Comparison of ENCODE assay signal across 8 cellular contexts in the genomic region with DNA sequence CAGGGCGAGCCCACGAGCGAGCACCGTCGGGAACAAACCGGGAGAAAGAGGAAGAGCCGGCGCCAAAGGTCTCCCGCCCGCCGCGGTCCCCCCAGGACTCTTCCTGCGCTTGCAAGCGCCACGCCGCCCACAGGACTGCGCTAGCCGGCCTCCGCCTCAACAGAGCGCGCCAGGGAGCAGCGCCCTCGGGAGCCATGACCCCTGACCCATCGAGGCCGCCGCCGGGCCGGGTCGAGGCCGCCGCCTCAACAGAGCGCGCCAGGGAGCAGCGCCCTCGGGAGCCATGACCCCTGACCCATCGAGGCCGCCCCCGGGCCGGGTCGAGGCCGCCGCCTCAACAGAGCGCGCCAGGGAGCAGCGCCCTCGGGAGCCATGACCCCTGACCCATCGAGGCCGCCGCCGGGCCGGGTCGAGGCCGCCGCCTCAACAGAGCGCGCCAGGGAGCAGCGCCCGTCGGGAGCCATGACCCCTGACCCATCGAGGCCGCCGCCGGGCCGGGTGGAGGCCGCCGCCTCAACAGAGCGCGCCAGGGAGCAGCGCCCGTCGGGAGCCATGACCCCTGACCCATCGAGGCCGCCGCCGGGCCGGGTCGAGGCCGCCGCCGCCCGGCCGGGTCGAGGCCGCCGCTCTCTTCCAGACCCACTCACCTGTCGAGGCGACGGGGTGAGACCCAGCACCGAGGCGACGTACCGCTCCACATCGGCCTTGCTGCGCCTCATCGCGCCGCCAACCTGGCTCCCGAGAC. TPM values are rescaled to one million over a fixed set of nuclear protein-coding genes. Genes with fewer than 3 reads are reported as not detected.
DNase-seq lines count a peak whose midpoint lies in the region; ATAC-seq, FAIRE-seq and TF ChIP-seq lines count a peak whose summit lies in the region.
"Not testable (repeated sequence)": the region's sequence is repeated elsewhere in the genome, so short reads cannot be mapped to it uniquely, and the experiment has no call there.

No MANE protein-coding gene starts in this region.

- DNase-seq in AG10803 (ENCODE audit: low read depth); GM12878 (ENCODE audit: low read depth, low spot score): not testable (repeated sequence)
- peak; percentile 39 for DNase-seq in activated B cell treated with CpG ODN at 0.5 μM for 24 hours
- DNase-seq in stimulated activated CD4-positive, alpha-beta T cell treated with anti-CD3 and anti-CD28 coated beads, Interleukin-1b, Interleukin-23, amount 100 ng/mL, for 48 hours: peak; percentile 34

- TF ChIP-seq EP300 in GM12878 (IDR thresholded peaks at IDR 0.05; ENCODE audit: borderline replicate concordance in 1 of 2, control insufficient read depth in 1 of 2, low read depth in 2 of 2, low read length in 2 of 2); gastroesophageal sphincter (IDR thresholded peaks at IDR 0.05): not testable (repeated sequence)

- RAD21 ChIA-PET in GM12878 (lab: Charles Lee; ENCODE audit: unreplicated experiment): interaction anchor here (0.6 to 1.0 kb wide), 6 partner anchors 173 to 533 kb away, joined by 3 to 10 read pairs (median 3); a partner anchor contains a TSS

- in situ Hi-C loops in GM12878 (cut with MboI): not testable (repeated sequence)

- not testable (repeated sequence) for H3K9me3 ChIP-seq in GM12878 (replicated peaks; ENCODE audit: control insufficient read depth, insufficient read depth, low read length); gastroesophageal sphincter; mononuclear cell (ENCODE audit: low read depth, low read length)

- SMC1A ChIA-PET in GM12878 (lab: Charles Lee; ENCODE audit: uncharacterized antibody, unreplicated experiment): interaction anchor here (1.0 kb wide), 1 partner anchor 173 kb away, joined by 4 read pairs; no protein-coding TSS in a partner anchor

- not testable (repeated sequence) for FAIRE-seq in GM12878 (lab: Jason Lieb, UNC)

- intact Hi-C loops in activated B cell treated with CpG ODN at 0.5 μM for 24 hours (cut with micrococcal nuclease): not testable (repeated sequence)
- intact Hi-C loops in GM12878 (cut with micrococcal nuclease; ENCODE audit: unreplicated experiment): loop anchor here (5.0 to 10.0 kb wide), 3 partner anchors 156 to 548 kb away; a partner anchor contains a TSS

- peak overlapping the region; percentile 23; the same call in 1 of the 2 replicates for H2AFZ ChIP-seq in GM12878 (ENCODE audit: control insufficient read depth, low read depth, low read length)

- TF ChIP-seq CTCF in AG10803 (conservative IDR thresholded peaks at IDR 0.05; ENCODE audit: low read length); activated B cell treated with CpG ODN at 0.5 μM for 24 hours (IDR thresholded peaks at IDR 0.05); GM12878 (IDR thresholded peaks at IDR 0.05 in 2 of 3, conservative IDR thresholded peaks at IDR 0.05 in 1 of 3; ENCODE audit: control insufficient read depth in 2 of 3, extremely low read depth in 1 of 3, insufficient read depth in 1 of 3, low read depth in 3 of 3, low read length in 3 of 3): not testable (repeated sequence)
- TF ChIP-seq CTCF in gastroesophageal sphincter (IDR thresholded peaks at IDR 0.05): peak in 1 of 4 experiments; percentile 10

- not testable (repeated sequence) for H3K9me3 Mint-ChIP-seq in activated B cell treated with CpG ODN at 0.5 μM for 24 hours

- not testable (repeated sequence) for H3K36me3 Mint-ChIP-seq in activated B cell treated with CpG ODN at 0.5 μM for 24 hours (ENCODE audit: low read depth)

- not testable (repeated sequence) for H3K27me3 Mint-ChIP-seq in activated B cell treated with CpG ODN at 0.5 μM for 24 hours

- H3K4me1 ChIP-seq in GM12878 (ENCODE audit: control insufficient read depth, insufficient read depth, low read length); mononuclear cell (ENCODE audit: insufficient read depth, low read length): not testable (repeated sequence)
- peaks cover 0 to 20% (median 3%) of the 10 kb centered on the region in 3 donors for H3K4me1 ChIP-seq in gastroesophageal sphincter

- not testable (repeated sequence) for H4K20me1 ChIP-seq in GM12878 (ENCODE audit: control insufficient read depth, insufficient read depth)

- H3K4me2 ChIP-seq in GM12878 (ENCODE audit: control insufficient read depth, insufficient read depth): not testable (repeated sequence)

- not testable (repeated sequence) for H3K36me3 ChIP-seq in GM12878 (ENCODE audit: control insufficient read depth in 2 of 2, insufficient read depth in 2 of 2, low read length in 1 of 2); gastroesophageal sphincter

- not testable (repeated sequence) for H3K79me2 ChIP-seq in GM12878 (ENCODE audit: control insufficient read depth, insufficient read depth, low read length)

- H3K27ac Mint-ChIP-seq in activated B cell treated with CpG ODN at 0.5 μM for 24 hours: peak overlapping the region; percentile 63

- TF ChIP-seq RAD21 in GM12878 (IDR thresholded peaks at IDR 0.05; ENCODE audit: insufficient read depth, low read depth, low read length): not testable (repeated sequence)

- H3K4me1 Mint-ChIP-seq in activated B cell treated with CpG ODN at 0.5 μM for 24 hours: not testable (repeated sequence)

- H3K4me3 ChIP-seq in AG10803 (ENCODE audit: low read length) (peak overlapping the region; percentile 42), GM12878 (peak overlapping the region; percentile 64; the same call in 1 of the 2 replicates), gastroesophageal sphincter (peak overlapping the region; percentile 67 to 84), mononuclear cell (ENCODE audit: low read length) (peak overlapping the region; percentile 31)

- POLR2A ChIA-PET in activated B cell treated with CpG ODN at 0.5 μM for 24 hours (lab: Charles Lee) (interaction anchor here (0.6 to 0.7 kb wide), 8 partner anchors 65 to 384 kb away, joined by 3 to 10 read pairs (median 5); no protein-coding TSS in a partner anchor), GM12878 (lab: Charles Lee) (interaction anchor here (0.6 kb wide), 2 partner anchors 301 to 354 kb away, joined by 4 to 5 read pairs; no protein-coding TSS in a partner anchor)

- ATAC-seq in GM19438 (IDR thresholded peaks at IDR 0.05; ENCODE audit: low read depth, unreplicated experiment) (peak; percentile 38), HG03103 (IDR thresholded peaks at IDR 0.05; ENCODE audit: low read depth, unreplicated experiment) (peak; percentile 30), activated B cell treated with CpG ODN at 0.5 μM for 24 hours (ENCODE audit: low read depth) (peak; percentile 54), GM12878 (peak; percentile 72; the same call in 2 of the 3 replicates), gastroesophageal sphincter (peak; percentile 71)

- not testable (repeated sequence) for H3K27me3 ChIP-seq in GM12878 (replicated peaks in 1 of 2; ENCODE audit: control insufficient read depth in 2 of 2, insufficient read depth in 2 of 2, low read length in 1 of 2); mononuclear cell (ENCODE audit: insufficient read depth, low read length)
- peaks cover 15% of the 10 kb centered on the region for H3K27me3 ChIP-seq in gastroesophageal sphincter

- 4% methylated on average over 46 of the region's 98 CpGs for WGBS in GM12878 (ENCODE audit: insufficient coverage, insufficient replicate concordance, low lambda C conversion rate, missing lambda C conversion rate)
- no CpG with 5 or more reads among the region's 98 CpGs for WGBS in gastroesophageal sphincter (ENCODE audit: low coverage in 1 of 2), 2 donors

- BruUV-seq in GM12878 (replicated peaks; lab: Mats Ljungman, UMichigan): not testable (repeated sequence)

- H3K27ac ChIP-seq in GM12878 (ENCODE audit: control insufficient read depth, insufficient read depth): not testable (repeated sequence)
- H3K27ac ChIP-seq in gastroesophageal sphincter: peak overlapping the region; percentile 81 to 94 (median 90)

- peak; percentile 49; the same call in 1 of the 2 replicates for TF ChIP-seq POLR2A in GM12878 (IDR thresholded peaks at IDR 0.05; ENCODE audit: low read depth, low read length)
- TF ChIP-seq POLR2A in gastroesophageal sphincter (IDR thresholded peaks at IDR 0.05): peak in 1 of 2 donors; percentile 27

- H3K4me3 Mint-ChIP-seq in activated B cell treated with CpG ODN at 0.5 μM for 24 hours: peak overlapping the region; percentile 82

- not testable (repeated sequence) for H3K9ac ChIP-seq in GM12878 (ENCODE audit: control insufficient read depth, insufficient read depth, low read length)

- CTCF ChIA-PET in activated B cell treated with CpG ODN at 0.5 μM for 24 hours (lab: Charles Lee): interaction anchor here (1.0 kb wide), 1 partner anchor 311 kb away, joined by 3 read pairs; no protein-coding TSS in a partner anchor
- CTCF ChIA-PET in GM12878 (lab: Yijun Ruan, JAX): interaction anchor here (0.9 to 1.6 kb wide), 4 partner anchors 173 to 546 kb away, joined by 3 to 8 read pairs (median 6); no protein-coding TSS in a partner anchor

RNA-seq across cellular contexts. Expression of a gene that starts 0.5 kb away (rescaled TPM):
- 16.4 and 26.6 TPM in 2 replicates for total RNA-seq in activated B cell treated with CpG ODN at 0.5 μM for 24 hours
- 121 TPM in 2 replicates for total RNA-seq in GM12878 (2013; cell fraction: nucleolus; rRNA removed)
- 6.4 and 7.4 TPM in 2 replicates for total RNA-seq in GM12878 (2014; rRNA removed)
- 9.6 and 11.1 TPM in 2 replicates for total RNA-seq in GM12878 (2014; rRNA removed; fragmentation: Illumina TruSeq; extraction: Trizol)
- 6.5 and 7.3 TPM in 2 replicates for total RNA-seq in GM12878 (2021)
- 1.0 TPM for polyA plus RNA-seq in GM12878 (2011; ENCODE audit: low read depth)
- polyA plus RNA-seq in GM12878 (2011; rRNA removed): 2.2 and 3.1 TPM in 2 replicates
- polyA plus RNA-seq in GM12878 (2011; cell fraction: cytosol; rRNA removed): 0.43 and 0.52 TPM in 2 replicates
- 2.3 and 3.2 TPM in 2 replicates for polyA plus RNA-seq in GM12878 (2011; cell fraction: nucleus; rRNA removed)
- 1.8 TPM in 2 replicates for polyA plus RNA-seq in GM12878 (2012)
- polyA plus RNA-seq in GM12878 (2014; fragmentation: Illumina TruSeq; extraction: Trizol): 6.1 and 8.6 TPM in 2 replicates
- polyA plus RNA-seq in GM12878 (2014; fragmentation: Nextera tagmentation; extraction: Ambion mirVana): under 1 TPM; 0.24 to 0.40 TPM
- 3.5 and 3.6 TPM in 2 replicates for polyA plus RNA-seq in GM12878 (2014; rRNA removed)
- 1 to 10 TPM; 4.2 to 4.3 TPM for polyA plus RNA-seq in GM12878 (2016; fragmentation: Nextera tagmentation; extraction: Ambion mirVana)
- polyA minus RNA-seq in GM12878 (2011; rRNA and poly(A)+ RNA removed): 6.1 and 7.8 TPM in 2 replicates
- polyA minus RNA-seq in GM12878 (2011; cell fraction: cytosol; rRNA and poly(A)+ RNA removed): 1.5 and 1.6 TPM in 2 replicates
- 3.7 and 6.6 TPM in 2 replicates for polyA minus RNA-seq in GM12878 (2011; cell fraction: nucleus; rRNA and poly(A)+ RNA removed)
- total RNA-seq in gastroesophageal sphincter: 10 to 100 TPM; 15.9 to 38.4 (median 18.3) TPM
- total RNA-seq in mononuclear cell: 96.6 TPM

RNA-seq across cellular contexts. Expression of a gene that starts 49.0 kb away (rescaled TPM):
- total RNA-seq in activated B cell treated with CpG ODN at 0.5 μM for 24 hours (16.0 and 20.8 TPM in 2 replicates), GM12878 (2014; rRNA removed) (16.6 and 16.7 TPM in 2 replicates), GM12878 (2014; rRNA removed; fragmentation: Illumina TruSeq; extraction: Trizol) (21.1 and 21.8 TPM in 2 replicates), GM12878 (2021) (24.1 and 27.1 TPM in 2 replicates), gastroesophageal sphincter (10 to 100 TPM; 19.3 to 33.8 (median 24.9) TPM), mononuclear cell (11.0 TPM)
- total RNA-seq in GM12878 (2013; cell fraction: nucleolus; rRNA removed): 28.7 and 29.4 TPM in 2 replicates
- polyA plus RNA-seq in GM12878 (2011; ENCODE audit: low read depth): 4.6 TPM
- polyA plus RNA-seq in GM12878 (2011; rRNA removed) (17.4 and 19.9 TPM in 2 replicates), GM12878 (2014; fragmentation: Illumina TruSeq; extraction: Trizol) (23.0 and 24.7 TPM in 2 replicates), GM12878 (2014; fragmentation: Nextera tagmentation; extraction: Ambion mirVana) (1 to 10 TPM; 3.9 to 4.8 TPM), GM12878 (2014; rRNA removed) (15.2 and 15.5 TPM in 2 replicates), GM12878 (2016; fragmentation: Nextera tagmentation; extraction: Ambion mirVana) (1 to 10 TPM; 5.0 to 5.2 TPM)
- 13.2 and 13.6 TPM in 2 replicates for polyA plus RNA-seq in GM12878 (2011; cell fraction: cytosol; rRNA removed)
- polyA plus RNA-seq in GM12878 (2011; cell fraction: nucleus; rRNA removed): 15.4 and 18.9 TPM in 2 replicates
- polyA plus RNA-seq in GM12878 (2012): 5.8 and 6.1 TPM in 2 replicates
- 18.7 and 23.0 TPM in 2 replicates for polyA minus RNA-seq in GM12878 (2011; rRNA and poly(A)+ RNA removed)
- 6.1 and 14.3 TPM in 2 replicates for polyA minus RNA-seq in GM12878 (2011; cell fraction: cytosol; rRNA and poly(A)+ RNA removed)
- 6.9 and 12.4 TPM in 2 replicates for polyA minus RNA-seq in GM12878 (2011; cell fraction: nucleus; rRNA and poly(A)+ RNA removed)
